13 cellular contexts compared by ENCODE assay signal in genomic region chr6:160035241-160035640, GRCh38.
"Had no signal": no experiment of that assay in that cellular context is flagged by ENCODE, and none has a peak within 500 bp of the region (broad histone marks: within the 10 kb centered on the region; RNA-seq: fewer than 3 reads in every experiment).

No MANE protein-coding gene starts in this region.

- H3K4me3 Mint-ChIP-seq: activated CD4-positive, alpha-beta T cell treated with anti-CD3 and anti-CD28 coated beads, Interleukin-2, amount 10 ng/mL, durations not matched to agents 24 days and 14 days; activated naive CD4-positive, alpha-beta T cell treated with anti-CD3 and anti-CD28 coated beads, Interleukin-2, amount 50 U/mL, for 24 hours; memory B cell; neural crest cell had no signal

- H3K4me3 ChIP-seq: pancreas had no signal

- H3K9me3 Mint-ChIP-seq: activated CD4-positive, alpha-beta T cell treated with anti-CD3 and anti-CD28 coated beads, Interleukin-2, amount 10 ng/mL, durations not matched to agents 24 days and 14 days; activated naive CD4-positive, alpha-beta T cell treated with anti-CD3 and anti-CD28 coated beads, Interleukin-2, amount 50 U/mL, for 24 hours; memory B cell; neural crest cell had no signal

- H3K9me3 ChIP-seq: pancreas had no signal

- H3K27ac ChIP-seq: pancreas had no signal

- DNase-seq: activated CD4-positive, alpha-beta T cell treated with anti-CD3 and anti-CD28 coated beads, Interleukin-2, amount 10 ng/mL, durations not matched to agents 24 days and 14 days; activated effector memory CD4-positive, alpha-beta T cell treated with Interleukin-2 at 50 U/mL for 16 hours; activated T-cell treated with anti-CD3 and anti-CD28 coated beads for 4 hours; central memory CD4-positive, alpha-beta T cell; cortex of kidney; effector CD8-positive, alpha-beta T cell; pancreas; small intestine; substantia nigra; trophoblast cell had no signal

- ATAC-seq: pancreas had no signal

- H3K27me3 Mint-ChIP-seq: activated CD4-positive, alpha-beta T cell treated with anti-CD3 and anti-CD28 coated beads, Interleukin-2, amount 10 ng/mL, durations not matched to agents 24 days and 14 days; activated naive CD4-positive, alpha-beta T cell treated with anti-CD3 and anti-CD28 coated beads, Interleukin-2, amount 50 U/mL, for 24 hours; memory B cell had no signal

- H3K27ac Mint-ChIP-seq: activated CD4-positive, alpha-beta T cell treated with anti-CD3 and anti-CD28 coated beads, Interleukin-2, amount 10 ng/mL, durations not matched to agents 24 days and 14 days; memory B cell had no signal

- H3K27me3 ChIP-seq: pancreas had no signal
